In genomic region chr10:8778713-8779112, GRCh38 we compare ENCODE assay signal across 22 cellular contexts.
DNase-seq lines count a peak whose midpoint lies in the region; ATAC-seq and TF ChIP-seq lines count a peak whose summit lies in the region.
"Had no signal": no experiment of that assay in that cellular context is flagged by ENCODE, and none has a peak within 500 bp of the region (broad histone marks: within the 10 kb centered on the region; RNA-seq: fewer than 3 reads in every experiment).

No MANE protein-coding gene starts in this region.

- H3K9me3 ChIP-seq in mammary epithelial cell (replicated peaks; ENCODE audit: insufficient read depth, low read length) (no peaks in the 10 kb centered on the region), breast epithelium (no peaks in the 10 kb centered on the region), endodermal cell (ENCODE audit: control insufficient read depth, low read length) (no peaks in the 10 kb centered on the region)
- H3K9me3 ChIP-seq: Caco-2, psoas muscle, upper lobe of left lung had no signal

- no peak for TF ChIP-seq POLR2A in breast epithelium (IDR thresholded peaks at IDR 0.05)

- intact Hi-C loops in mammary epithelial cell (cut with micrococcal nuclease): no loop called here
- intact Hi-C loops in breast epithelium (cut with DNase I; ENCODE audit: low total_unique reads): no loop called here

- no peak overlapping the region for H3K4me3 Mint-ChIP-seq in endodermal cell
- H3K4me3 Mint-ChIP-seq in naive thymus-derived CD8-positive, alpha-beta T cell: no peak overlapping the region
- H3K4me3 Mint-ChIP-seq: activated naive CD4-positive, alpha-beta T cell treated with anti-CD3 and anti-CD28 coated beads for 36 hours; mesothelial cell of epicardium; naive B cell had no signal

- H3K79me2 ChIP-seq in mammary epithelial cell (ENCODE audit: insufficient read depth, low read length): no peaks in the 10 kb centered on the region

- no peaks in the 10 kb centered on the region for H3K27me3 Mint-ChIP-seq in endodermal cell (ENCODE audit: insufficient read depth)
- no peaks in the 10 kb centered on the region for H3K27me3 Mint-ChIP-seq in naive thymus-derived CD8-positive, alpha-beta T cell

- no peak overlapping the region for H3K9ac ChIP-seq in mammary epithelial cell (ENCODE audit: insufficient read depth, low read length)
- no peak overlapping the region for H3K9ac ChIP-seq in endodermal cell (ENCODE audit: extremely low read depth, low read length, poor library complexity, severe bottlenecking)

- H3K4me1 ChIP-seq in mammary epithelial cell (ENCODE audit: insufficient read depth, low read length) (peaks cover 6% of the 10 kb centered on the region), breast epithelium (no peaks in the 10 kb centered on the region), endodermal cell (ENCODE audit: control insufficient read depth, insufficient read depth, low read length) (no peaks in the 10 kb centered on the region)
- H3K4me1 ChIP-seq: Caco-2, psoas muscle, upper lobe of left lung had no signal

- ATAC-seq in GM19035 (IDR thresholded peaks at IDR 0.05; ENCODE audit: unreplicated experiment): no peak
- no peak for ATAC-seq in naive thymus-derived CD8-positive, alpha-beta T cell
- ATAC-seq: left ventricle myocardium superior, psoas muscle, Right ventricle myocardium inferior, SK-N-SH treated with all-trans-retinoic acid at 6 μM for 48 hours had no signal

- no peak overlapping the region for H3K4me2 ChIP-seq in mammary epithelial cell (ENCODE audit: insufficient read depth, low read depth, low read length)

- dilution Hi-C loops in mammary epithelial cell (cut with HindIII; ENCODE audit: low sequenced_read_pairs): no loop called here

- H3K27me3 ChIP-seq in mammary epithelial cell (ENCODE audit: insufficient read depth, low read length) (no peaks in the 10 kb centered on the region), breast epithelium (no peaks in the 10 kb centered on the region), endodermal cell (ENCODE audit: control insufficient read depth, insufficient read depth, low read length, poor library complexity, severe bottlenecking) (no peaks in the 10 kb centered on the region)
- H3K27me3 ChIP-seq: upper lobe of left lung had no signal

- H3K9me3 Mint-ChIP-seq in endodermal cell: no peaks in the 10 kb centered on the region
- no peaks in the 10 kb centered on the region for H3K9me3 Mint-ChIP-seq in naive thymus-derived CD8-positive, alpha-beta T cell
- H3K9me3 Mint-ChIP-seq: activated naive CD4-positive, alpha-beta T cell treated with anti-CD3 and anti-CD28 coated beads for 36 hours; naive B cell had no signal

- in situ Hi-C loops in mammary epithelial cell (cut with MboI; ENCODE audit: low sequenced_read_pairs in 2 of 2): no loop called here

- H3K36me3 ChIP-seq in mammary epithelial cell (ENCODE audit: insufficient read depth, low read length): no peaks in the 10 kb centered on the region
- H3K36me3 ChIP-seq in breast epithelium: no peaks in the 10 kb centered on the region
- no peaks in the 10 kb centered on the region for H3K36me3 ChIP-seq in endodermal cell (ENCODE audit: control insufficient read depth, insufficient read depth, low read length)
- H3K36me3 ChIP-seq: upper lobe of left lung had no signal

- H4K20me1 ChIP-seq in mammary epithelial cell (ENCODE audit: insufficient read depth, low read length): no peaks in the 10 kb centered on the region

- no peak overlapping the region for H2AFZ ChIP-seq in mammary epithelial cell (ENCODE audit: low read depth, low read length)

- H3K4me3 ChIP-seq in mammary epithelial cell (replicated peaks in 1 of 3; ENCODE audit: insufficient read depth in 1 of 3, low read depth in 2 of 3, low read length in 3 of 3) (no peak overlapping the region), breast epithelium (no peak overlapping the region), endodermal cell (ENCODE audit: low read length) (no peak overlapping the region)
- H3K4me3 ChIP-seq: psoas muscle, upper lobe of left lung had no signal

- BruUV-seq in mammary epithelial cell (replicated peaks; lab: Mats Ljungman, UMichigan): no TSS peak

- H3K4me1 Mint-ChIP-seq in endodermal cell: no peaks in the 10 kb centered on the region
- peaks cover 8 to 21% (median 18%) of the 10 kb centered on the region in 4 donors for H3K4me1 Mint-ChIP-seq in naive thymus-derived CD8-positive, alpha-beta T cell
- H3K4me1 Mint-ChIP-seq: naive B cell had no signal

- H3K27ac ChIP-seq in mammary epithelial cell (ENCODE audit: insufficient read depth, low read depth, low read length) (no peak overlapping the region), breast epithelium (no peak overlapping the region), endodermal cell (ENCODE audit: low read depth, low read length) (no peak overlapping the region)
- H3K27ac ChIP-seq: psoas muscle, upper lobe of left lung had no signal

- H3K36me3 Mint-ChIP-seq in endodermal cell (ENCODE audit: low read depth): no peaks in the 10 kb centered on the region
- peaks cover 0 to 3% (median 0%) of the 10 kb centered on the region in 3 donors for H3K36me3 Mint-ChIP-seq in naive thymus-derived CD8-positive, alpha-beta T cell
- H3K36me3 Mint-ChIP-seq: mesothelial cell of epicardium, naive B cell had no signal

- 74% methylated on average over 3 of the region's 3 CpGs for WGBS in mammary epithelial cell (ENCODE audit: low coverage, missing lambda C conversion rate)
- WGBS in endodermal cell (ENCODE audit: insufficient coverage in 1 of 2, insufficient read length in 1 of 2), 2 experiments: 80 to 81% methylated on average over 3 of the region's 3 CpGs

- no peak overlapping the region for H3K27ac Mint-ChIP-seq in endodermal cell
- H3K27ac Mint-ChIP-seq in naive thymus-derived CD8-positive, alpha-beta T cell: peak overlapping the region in 2 of 10 donors; percentile 62 to 84
- H3K27ac Mint-ChIP-seq: activated naive CD4-positive, alpha-beta T cell treated with anti-CD3 and anti-CD28 coated beads for 36 hours; mesothelial cell of epicardium; naive B cell had no signal

- peak; percentile 23 for DNase-seq in mammary epithelial cell
- no peak for DNase-seq in breast epithelium (ENCODE audit: low spot score in 2 of 2)
- peak; percentile 76 for DNase-seq in M059J (ENCODE audit: low read depth)
- peak; percentile 52 for DNase-seq in endodermal cell
- no peak for DNase-seq in DMS79 treated with DMSO at 0.1 percent for 48 hours (lab: John Stamatoyannopoulos, UW)
- DNase-seq in naive thymus-derived CD8-positive, alpha-beta T cell: no peak
- DNase-seq: activated naive CD4-positive, alpha-beta T cell treated with anti-CD3 and anti-CD28 coated beads for 36 hours; amygdala; C1 segment of cervical spinal cord; Caco-2; effector CD8-positive, alpha-beta T cell; left ventricle myocardium superior; naive B cell; NCI-H446 treated with DMSO at 0.1 percent for 48 hours; nucleus accumbens; OCI-M1; psoas muscle; upper lobe of left lung had no signal

- CTCF ChIA-PET in mammary epithelial cell (lab: Charles Lee; ENCODE audit: low non-redundant PET): no interaction called here

- TF ChIP-seq CTCF in mammary epithelial cell (conservative IDR thresholded peaks at IDR 0.05 in 1 of 2, IDR thresholded peaks at IDR 0.05 in 1 of 2; ENCODE audit: extremely low read depth in 1 of 2, insufficient read depth in 1 of 2, low read depth in 1 of 2, low read length in 2 of 2) (no peak), breast epithelium (IDR thresholded peaks at IDR 0.05) (no peak), endodermal cell (conservative IDR thresholded peaks at IDR 0.05) (no peak)

- POLR2A ChIA-PET in naive thymus-derived CD8-positive, alpha-beta T cell (lab: Charles Lee): no interaction called here

Comparison
In these comparisons a context has a peak if more than half of its experiments do, and no peak if none do; other contexts are left out.
1. DNase-seq: peak in mammary epithelial cell (single experiment), M059J (single experiment) and endodermal cell (single experiment); none in breast epithelium (0 of 2), DMS79 treated with DMSO at 0.1 percent for 48 hours (single experiment) and naive thymus-derived CD8-positive, alpha-beta T cell (0 of 10).